In the genomic region with DNA sequence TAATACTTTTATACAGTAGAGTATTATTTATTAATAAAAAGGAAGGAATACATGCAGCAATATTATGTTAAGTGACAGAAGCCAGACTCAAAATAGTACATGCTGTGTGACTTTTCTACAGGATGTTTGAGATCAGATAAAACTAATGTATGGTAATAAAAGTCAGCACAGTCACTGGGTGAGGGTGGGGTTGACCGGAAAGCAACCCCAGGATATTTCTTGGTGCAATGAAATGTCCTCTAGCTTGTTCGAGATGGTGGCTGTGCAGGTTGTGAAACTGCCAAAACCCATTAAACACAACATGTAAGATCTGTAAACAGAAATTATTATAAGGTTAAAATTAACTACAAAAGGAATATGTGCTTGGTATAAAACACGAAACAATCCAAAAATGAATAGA, we compare ENCODE assay signal across 25 cellular contexts. TPM values are rescaled to one million over a fixed set of nuclear protein-coding genes. Genes with fewer than 3 reads are reported as not detected.
"Had no signal": no experiment of that assay in that cellular context is flagged by ENCODE, and none has a peak within 500 bp of the region (broad histone marks: within the 10 kb centered on the region; RNA-seq: fewer than 3 reads in every experiment).

No MANE protein-coding gene starts in this region.

- H3K9ac ChIP-seq: KMS-11 had no signal

- ATAC-seq: activated CD4-positive, alpha-beta T cell treated with anti-CD3 and anti-CD28 coated beads for 36 hours; activated T-helper 17 cell treated with anti-CD3 and anti-CD28 coated beads, Interleukin-2, amount 50 U/mL, for 72 hours; T-helper 17 cell had no signal

- H3K4me3 Mint-ChIP-seq: activated CD4-positive, alpha-beta memory T cell treated with anti-CD3 and anti-CD28 coated beads, Interleukin-2, amount 10 ng/mL, durations not matched to agents 7 days and 5 days; activated CD4-positive, alpha-beta T cell treated with anti-CD3 and anti-CD28 coated beads for 36 hours; activated naive CD4-positive, alpha-beta T cell treated with anti-CD3 and anti-CD28 coated beads for 36 hours; activated naive CD8-positive, alpha-beta T cell; activated T-helper 17 cell treated with anti-CD3 and anti-CD28 coated beads, Interleukin-2, amount 50 U/mL, for 72 hours; brain; T-helper 17 cell had no signal

- H3K27ac ChIP-seq: KMS-11, PC-9 had no signal

- DNase-seq: activated CD4-positive, alpha-beta memory T cell treated with anti-CD3 and anti-CD28 coated beads, Interleukin-2, amount 10 ng/mL, durations not matched to agents 7 days and 5 days; activated CD4-positive, alpha-beta T cell treated with anti-CD3 and anti-CD28 coated beads for 36 hours; activated CD4-positive, alpha-beta T cell treated with anti-CD3 and anti-CD28 coated beads, Interleukin-2, amount 50 U/mL, for 1 hour; activated CD4-positive, CD25-positive, alpha-beta regulatory T cell; activated gamma-delta T cell; activated naive CD4-positive, alpha-beta T cell treated with anti-CD3 and anti-CD28 coated beads for 36 hours; activated T-cell treated with anti-CD3 and anti-CD28 coated beads for 4 hours; activated T-cell treated with anti-CD3 and anti-CD28 coated beads, Interleukin-2, amount 50 U/mL, for 48 hours; amygdala; NCI-H1105 treated with DMSO at 0.1 percent for 48 hours; NCI-H146; NCI-H187 treated with DMSO at 0.1 percent for 48 hours; NCI-H2081 treated with DMSO at 0.1 percent for 48 hours; NCI-H446; NCI-H524; PC-9; SHP77 treated with DMSO at 0.1 percent for 48 hours; T-helper 17 cell; T-helper 9 cell had no signal

- H3K4me3 ChIP-seq: PC-9 had no signal

- H3K9me3 Mint-ChIP-seq: activated CD4-positive, alpha-beta memory T cell treated with anti-CD3 and anti-CD28 coated beads, Interleukin-2, amount 10 ng/mL, durations not matched to agents 7 days and 5 days; activated naive CD4-positive, alpha-beta T cell treated with anti-CD3 and anti-CD28 coated beads for 36 hours; activated T-helper 17 cell treated with anti-CD3 and anti-CD28 coated beads, Interleukin-2, amount 50 U/mL, for 72 hours had no signal

- H3K4me2 ChIP-seq: KMS-11, PC-9 had no signal

- H3K4me1 Mint-ChIP-seq: activated CD4-positive, alpha-beta memory T cell treated with anti-CD3 and anti-CD28 coated beads, Interleukin-2, amount 10 ng/mL, durations not matched to agents 7 days and 5 days; activated CD4-positive, alpha-beta T cell treated with anti-CD3 and anti-CD28 coated beads for 36 hours; activated T-helper 17 cell treated with anti-CD3 and anti-CD28 coated beads, Interleukin-2, amount 50 U/mL, for 72 hours had no signal

- H3K36me3 Mint-ChIP-seq: activated naive CD8-positive, alpha-beta T cell; brain had no signal

- H2AFZ ChIP-seq: PC-9 had no signal

- H3K27ac Mint-ChIP-seq: activated CD4-positive, alpha-beta memory T cell treated with anti-CD3 and anti-CD28 coated beads, Interleukin-2, amount 10 ng/mL, durations not matched to agents 7 days and 5 days; activated CD4-positive, alpha-beta T cell treated with anti-CD3 and anti-CD28 coated beads for 36 hours; activated naive CD4-positive, alpha-beta T cell treated with anti-CD3 and anti-CD28 coated beads for 36 hours; activated naive CD8-positive, alpha-beta T cell; activated T-helper 17 cell treated with anti-CD3 and anti-CD28 coated beads, Interleukin-2, amount 50 U/mL, for 72 hours; brain; T-helper 17 cell had no signal

- FAIRE-seq: astrocyte had no signal

RNA-seq across cellular contexts. Expression of a gene that starts 20.8 kb away (rescaled TPM):
- total RNA-seq: activated CD4-positive, alpha-beta memory T cell treated with anti-CD3 and anti-CD28 coated beads, Interleukin-2, amount 10 ng/mL, durations not matched to agents 7 days and 5 days; activated CD8-positive, alpha-beta memory T cell treated with anti-CD3 and anti-CD28 coated beads for 36 hours; activated naive CD4-positive, alpha-beta T cell treated with anti-CD3 and anti-CD28 coated beads for 36 hours; astrocyte; T-helper 17 cell had no signal
